ENCODE assay signal across 23 cellular contexts in genomic region chr1:234555390-234556112, GRCh38. TPM values are rescaled to one million over a fixed set of nuclear protein-coding genes. Genes with fewer than 3 reads are reported as not detected.
DNase-seq lines count a peak whose midpoint lies in the region; ATAC-seq and TF ChIP-seq lines count a peak whose summit lies in the region.
"Had no signal": no experiment of that assay in that cellular context is flagged by ENCODE, and none has a peak within 500 bp of the region (broad histone marks: within the 10 kb centered on the region; RNA-seq: fewer than 3 reads in every experiment).

No MANE protein-coding gene starts in this region.

- H2AFZ ChIP-seq in neural progenitor cell (replicated peaks): no peak overlapping the region

- H3K36me3 Mint-ChIP-seq in neural progenitor cell: no peaks in the 10 kb centered on the region
- no peaks in the 10 kb centered on the region for H3K36me3 Mint-ChIP-seq in type B pancreatic cell
- H3K36me3 Mint-ChIP-seq: CD14-positive monocyte; memory B cell; stimulated activated naive B cell treated with anti-CD40 and anti-IgM and Interleukin-4, amounts not matched to agents 10 μg/mL and 1 μg/mL and 100 μg/mL, for 72 hours; T-cell had no signal

- no peak for TF ChIP-seq POLR2A in suprapubic skin (IDR thresholded peaks at IDR 0.05)

- peaks cover 3% of the 10 kb centered on the region for H3K9me3 Mint-ChIP-seq in neural progenitor cell
- peaks cover 5% of the 10 kb centered on the region for H3K9me3 Mint-ChIP-seq in type B pancreatic cell
- H3K9me3 Mint-ChIP-seq: activated CD4-positive, alpha-beta T cell treated with anti-CD3 and anti-CD28 coated beads, Interleukin-2, amount 10 ng/mL, durations not matched to agents 24 days and 14 days; CD14-positive monocyte; H9; memory B cell; stimulated activated naive B cell treated with anti-CD40 and anti-IgM and Interleukin-4, amounts not matched to agents 10 μg/mL and 1 μg/mL and 100 μg/mL, for 72 hours; T-cell had no signal

- no peak for TF ChIP-seq CTCF in cardiac muscle cell (IDR thresholded peaks at IDR 0.05; ENCODE audit: low read depth, low read length)
- TF ChIP-seq CTCF in neural progenitor cell (IDR thresholded peaks at IDR 0.05): no peak
- no peak for TF ChIP-seq CTCF in type B pancreatic cell (conservative IDR thresholded peaks at IDR 0.05)
- TF ChIP-seq CTCF in suprapubic skin (IDR thresholded peaks at IDR 0.05): no peak
- TF ChIP-seq CTCF in foreskin fibroblast (IDR thresholded peaks at IDR 0.05; ENCODE audit: low read depth, low read length): no peak

- H3K4me1 Mint-ChIP-seq in neural progenitor cell (peaks cover 26% of the 10 kb centered on the region), type B pancreatic cell (ENCODE audit: unreplicated experiment) (peaks cover 33% of the 10 kb centered on the region)
- H3K4me1 Mint-ChIP-seq: activated CD4-positive, alpha-beta T cell treated with anti-CD3 and anti-CD28 coated beads, Interleukin-2, amount 10 ng/mL, durations not matched to agents 24 days and 14 days; memory B cell; stimulated activated naive B cell treated with anti-CD40 and anti-IgM and Interleukin-4, amounts not matched to agents 10 μg/mL and 1 μg/mL and 100 μg/mL, for 72 hours; T-cell had no signal

- H3K4me3 ChIP-seq in cardiac muscle cell: no peak overlapping the region
- H3K4me3 ChIP-seq in neural progenitor cell: no peak overlapping the region
- H3K4me3 ChIP-seq in aorta (ENCODE audit: low read length in 2 of 2): no peak overlapping the region
- H3K4me3 ChIP-seq in suprapubic skin: no peak overlapping the region
- H3K4me3 ChIP-seq in foreskin fibroblast (ENCODE audit: low read depth in 1 of 2, low read length in 2 of 2): no peak overlapping the region
- H3K4me3 ChIP-seq: dorsolateral prefrontal cortex, psoas muscle, SJSA1, testis had no signal

- H4K20me1 ChIP-seq in neural progenitor cell (ENCODE audit: low read depth): no peaks in the 10 kb centered on the region

- TF ChIP-seq EP300 in suprapubic skin (IDR thresholded peaks at IDR 0.05): no peak

- no peak overlapping the region for H3K9ac ChIP-seq in neural progenitor cell

- peaks cover 23% of the 10 kb centered on the region for H3K4me1 ChIP-seq in cardiac muscle cell (ENCODE audit: low read depth)
- peaks cover 2% of the 10 kb centered on the region for H3K4me1 ChIP-seq in neural progenitor cell
- no peaks in the 10 kb centered on the region for H3K4me1 ChIP-seq in aorta (ENCODE audit: control insufficient read depth in 1 of 2, insufficient read depth in 2 of 2, low read length in 2 of 2)
- H3K4me1 ChIP-seq in suprapubic skin: peaks cover 18% of the 10 kb centered on the region

- intact Hi-C loops in cardiac septum (cut with DNase I): no loop called here
- intact Hi-C loops in aorta (cut with DNase I): no loop called here

- peak overlapping the region; percentile 64 for H3K4me3 Mint-ChIP-seq in neural progenitor cell
- no peak overlapping the region for H3K4me3 Mint-ChIP-seq in type B pancreatic cell
- H3K4me3 Mint-ChIP-seq: activated CD4-positive, alpha-beta T cell treated with anti-CD3 and anti-CD28 coated beads, Interleukin-2, amount 10 ng/mL, durations not matched to agents 24 days and 14 days; CD14-positive monocyte; H9; memory B cell; stimulated activated naive B cell treated with anti-CD40 and anti-IgM and Interleukin-4, amounts not matched to agents 10 μg/mL and 1 μg/mL and 100 μg/mL, for 72 hours; T-cell had no signal

- H3K4me2 ChIP-seq in neural progenitor cell: no peak overlapping the region

- no peaks in the 10 kb centered on the region for H3K9me3 ChIP-seq in cardiac muscle cell (ENCODE audit: low read depth)
- H3K9me3 ChIP-seq in neural progenitor cell (ENCODE audit: low read depth): no peaks in the 10 kb centered on the region
- H3K9me3 ChIP-seq in aorta (ENCODE audit: control insufficient read depth, low read length): no peaks in the 10 kb centered on the region
- H3K9me3 ChIP-seq in suprapubic skin: no peaks in the 10 kb centered on the region
- H3K9me3 ChIP-seq: psoas muscle, SJSA1, testis had no signal

- H3K79me2 ChIP-seq in neural progenitor cell (ENCODE audit: low read depth): no peaks in the 10 kb centered on the region

- no peaks in the 10 kb centered on the region for H3K36me3 ChIP-seq in cardiac muscle cell
- H3K36me3 ChIP-seq in neural progenitor cell: no peaks in the 10 kb centered on the region
- H3K36me3 ChIP-seq in aorta (ENCODE audit: control insufficient read depth in 1 of 2, insufficient read depth in 2 of 2, low read length in 1 of 2): no peaks in the 10 kb centered on the region
- H3K36me3 ChIP-seq in suprapubic skin: no peaks in the 10 kb centered on the region
- H3K36me3 ChIP-seq: SJSA1 had no signal

- H3K27ac ChIP-seq in cardiac muscle cell (peak overlapping the region; percentile 95), neural progenitor cell (no peak overlapping the region), aorta (ENCODE audit: low read depth in 1 of 2, low read length in 2 of 2) (no peak overlapping the region), suprapubic skin (no peak overlapping the region)
- H3K27ac ChIP-seq: psoas muscle, SJSA1, testis had no signal

- peak overlapping the region; percentile 89 for H3K27ac Mint-ChIP-seq in neural progenitor cell
- H3K27ac Mint-ChIP-seq in type B pancreatic cell: peak overlapping the region; percentile 51
- H3K27ac Mint-ChIP-seq: activated CD4-positive, alpha-beta T cell treated with anti-CD3 and anti-CD28 coated beads, Interleukin-2, amount 10 ng/mL, durations not matched to agents 24 days and 14 days; H9; memory B cell; stimulated activated naive B cell treated with anti-CD40 and anti-IgM and Interleukin-4, amounts not matched to agents 10 μg/mL and 1 μg/mL and 100 μg/mL, for 72 hours; T-cell had no signal

- ATAC-seq in esophagus mucosa (peak; percentile 56), aorta (ENCODE audit: low FRiP score) (no peak)
- ATAC-seq: left lobe of liver; stimulated activated naive B cell treated with anti-CD40 and anti-IgM and Interleukin-4, amounts not matched to agents 10 μg/mL and 1 μg/mL and 100 μg/mL, for 72 hours; T-cell had no signal

- no peaks in the 10 kb centered on the region for H3F3A ChIP-seq in neural progenitor cell (ENCODE audit: low read depth)

- no peaks in the 10 kb centered on the region for H3K27me3 ChIP-seq in cardiac muscle cell
- H3K27me3 ChIP-seq in neural progenitor cell: no peaks in the 10 kb centered on the region
- H3K27me3 ChIP-seq in aorta (ENCODE audit: control insufficient read depth in 1 of 2, insufficient read depth in 2 of 2, low read length in 1 of 2): no peaks in the 10 kb centered on the region
- no peaks in the 10 kb centered on the region for H3K27me3 ChIP-seq in suprapubic skin
- H3K27me3 ChIP-seq: dorsolateral prefrontal cortex, SJSA1, testis had no signal

- DNase-seq in cardiac muscle cell (ENCODE audit: low read depth in 1 of 2, low spot score in 1 of 2) (no peak), cardiac septum (ENCODE audit: low spot score) (no peak), neural progenitor cell (ENCODE audit: low spot score) (no peak), type B pancreatic cell (ENCODE audit: extremely low spot score, unreplicated experiment) (no peak), aorta (no peak), suprapubic skin (ENCODE audit: low spot score in 2 of 2) (no peak), foreskin fibroblast (no peak)
- DNase-seq: activated CD4-positive, alpha-beta T cell treated with anti-CD3 and anti-CD28 coated beads, Interleukin-2, amount 10 ng/mL, durations not matched to agents 24 days and 14 days; activated gamma-delta T cell; activated T-cell treated with anti-CD3 and anti-CD28 coated beads, Interleukin-2, amount 50 U/mL, for 1 hour; dorsolateral prefrontal cortex; H9; NCI-H1694 treated with DMSO at 0.1 percent for 48 hours; psoas muscle; RPMI8226; stimulated activated naive B cell treated with anti-CD40 and anti-IgM and Interleukin-4, amounts not matched to agents 10 μg/mL and 1 μg/mL and 100 μg/mL, for 72 hours; T-cell; testis had no signal

- 94 to 95% methylated on average over 13 of the region's 13 CpGs for WGBS in aorta, 2 donors
- WGBS in suprapubic skin: 97% methylated on average over 13 of the region's 13 CpGs

- H3K27me3 Mint-ChIP-seq in neural progenitor cell (ENCODE audit: insufficient read depth, low read depth) (peaks cover 7% of the 10 kb centered on the region), type B pancreatic cell (no peaks in the 10 kb centered on the region)
- H3K27me3 Mint-ChIP-seq: activated CD4-positive, alpha-beta T cell treated with anti-CD3 and anti-CD28 coated beads, Interleukin-2, amount 10 ng/mL, durations not matched to agents 24 days and 14 days; memory B cell; stimulated activated naive B cell treated with anti-CD40 and anti-IgM and Interleukin-4, amounts not matched to agents 10 μg/mL and 1 μg/mL and 100 μg/mL, for 72 hours; T-cell had no signal

RNA-seq across cellular contexts. Expression of gene IRF2BP2, which starts 54.4 kb away (rescaled TPM):
- total RNA-seq in cardiac muscle cell (84.0 and 113 TPM in 2 replicates), cardiac septum (65.6 TPM), esophagus mucosa (78.2 TPM), neural progenitor cell (ENCODE audit: low replicate concordance) (21.2 and 22.9 TPM in 2 replicates), type B pancreatic cell (ENCODE audit: low replicate concordance) (181 and 202 TPM in 2 replicates), aorta (100 to 1,000 TPM in 1 of 2 donors, 10 to 100 TPM in 1; 90.6 to 148 TPM), suprapubic skin (100 to 1,000 TPM; 129 to 195 (median 159) TPM)
- polyA plus RNA-seq in cardiac muscle cell (24.3 and 33.2 TPM in 2 replicates), aorta (100 to 1,000 TPM in 1 of 2 donors, 10 to 100 TPM in 1; 36.9 to 123 TPM)
